In genomic region chr10:12181065-12181775, GRCh38 we compare ENCODE assay signal across 9 cellular contexts.
DNase-seq lines count a peak whose midpoint lies in the region; ATAC-seq lines count a peak whose summit lies in the region.
"Had no signal": no experiment of that assay in that cellular context is flagged by ENCODE, and none has a peak within 500 bp of the region (broad histone marks: within the 10 kb centered on the region; RNA-seq: fewer than 3 reads in every experiment).

No MANE protein-coding gene starts in this region.

- H3K9me3 Mint-ChIP-seq in memory B cell = no peaks in the 10 kb centered on the region
- H3K9me3 Mint-ChIP-seq: neural crest cell had no signal

- H3K27ac Mint-ChIP-seq in memory B cell = peak overlapping the region; percentile 53

- DNase-seq in CMK (ENCODE audit: low read depth) (peak; percentile 83), Kasumi-1 (lab: John Stamatoyannopoulos, UW) (peak; percentile 99 to 100), memory B cell (ENCODE audit: low spot score in 2 of 2) (peak in 1 of 2 donors; percentile 21), NCI-H2029 (lab: John Stamatoyannopoulos, UW) (no peak), NCI-H146 treated with DMSO at 0.1 percent for 48 hours (lab: John Stamatoyannopoulos, UW; ENCODE audit: unreplicated experiment) (no peak), NCI-H2081 (lab: John Stamatoyannopoulos, UW) (no peak), NCI-H446 (lab: John Stamatoyannopoulos, UW) (no peak)
- peak; percentile 17 to 58 (median 32) for DNase-seq in activated CD8-positive, alpha-beta memory T cell treated with anti-CD3 and anti-CD28 coated beads for 48 hours (ENCODE audit: low read depth in 2 of 3, low spot score in 2 of 3)

- no peak overlapping the region for H3K4me3 Mint-ChIP-seq in memory B cell
- H3K4me3 Mint-ChIP-seq: neural crest cell had no signal

- ATAC-seq in memory B cell (ENCODE audit: low read depth) = peak; percentile 97

- no peaks in the 10 kb centered on the region for H3K27me3 Mint-ChIP-seq in memory B cell

- H3K36me3 Mint-ChIP-seq in memory B cell = peaks cover 15% of the 10 kb centered on the region

- H3K4me1 Mint-ChIP-seq in memory B cell = peaks cover 2% of the 10 kb centered on the region

Comparison
In these comparisons a context has a peak if more than half of its experiments do, and no peak if none do; other contexts are left out.
1. DNase-seq: peak in CMK (single experiment), Kasumi-1 (2 of 2) and activated CD8-positive, alpha-beta memory T cell treated with anti-CD3 and anti-CD28 coated beads for 48 hours (3 of 3); none in NCI-H2029 (single experiment), NCI-H146 treated with DMSO at 0.1 percent for 48 hours (single experiment), NCI-H2081 (0 of 2) and NCI-H446 (0 of 2).